Comparison of ENCODE assay signal across 28 cellular contexts in the genomic region with DNA sequence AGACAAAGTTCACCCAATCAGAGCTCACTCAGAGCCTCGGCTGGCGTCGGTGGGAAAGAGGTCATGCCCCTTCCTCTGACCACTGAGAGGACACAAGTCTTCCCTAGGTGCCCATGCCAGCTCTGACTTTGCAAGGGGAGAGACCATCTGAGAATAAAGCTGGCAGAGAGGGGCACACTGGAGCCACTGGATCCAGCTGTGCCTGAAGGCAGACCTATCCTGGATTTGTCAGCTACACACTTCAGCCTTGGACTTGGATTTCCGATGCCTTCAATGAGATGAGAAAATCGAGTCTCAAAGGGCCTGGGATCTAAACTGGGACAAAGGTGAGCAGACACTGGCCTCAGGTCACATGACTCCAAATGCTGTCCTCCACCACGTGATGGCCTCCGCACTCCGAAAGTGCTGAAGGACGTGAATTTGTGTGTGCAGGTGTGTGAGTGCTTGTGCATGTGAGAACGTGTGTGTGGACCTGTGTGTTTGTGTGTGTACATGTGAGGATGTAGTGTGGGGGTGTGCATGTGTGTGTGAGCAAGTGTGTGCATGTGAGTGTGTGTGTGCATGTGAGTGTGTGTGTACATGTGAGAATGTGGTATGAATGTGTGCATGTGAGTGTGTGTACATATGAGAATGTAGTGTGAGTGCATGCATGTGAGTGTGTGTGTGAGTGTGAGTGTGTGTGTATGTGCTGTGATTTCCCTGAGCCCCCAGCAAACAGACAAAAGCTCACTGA. TPM values are rescaled to one million over a fixed set of nuclear protein-coding genes. Genes with fewer than 3 reads are reported as not detected.
"Had no signal": no experiment of that assay in that cellular context is flagged by ENCODE, and none has a peak within 500 bp of the region (broad histone marks: within the 10 kb centered on the region; RNA-seq: fewer than 3 reads in every experiment).

No MANE protein-coding gene starts in this region.

- H3K27me3 Mint-ChIP-seq: activated CD4-positive, alpha-beta T cell treated with anti-CD3 and anti-CD28 coated beads, Interleukin-2, amount 10 ng/mL, durations not matched to agents 24 days and 14 days; activated CD8-positive, alpha-beta memory T cell treated with anti-CD3 and anti-CD28 coated beads, Interleukin-2, amount 10 ng/mL, durations not matched to agents 7 days and 5 days; activated naive CD4-positive, alpha-beta T cell treated with anti-CD3 and anti-CD28 coated beads, Interleukin-2, amount 50 U/mL, for 24 hours; activated naive CD8-positive, alpha-beta T cell treated with anti-CD3 and anti-CD28 coated beads, Interleukin-2, amount 50 U/mL, for 24 hours; activated T-cell treated with anti-CD3 and anti-CD28 coated beads, Interleukin-2, amount 50 U/mL, for 24 hours had no signal

- H3K27ac Mint-ChIP-seq: activated B cell treated with CpG ODN at 0.5 μM for 24 hours; activated CD4-positive, alpha-beta T cell treated with anti-CD3 and anti-CD28 coated beads, Interleukin-2, amount 10 ng/mL, durations not matched to agents 24 days and 14 days; activated CD8-positive, alpha-beta memory T cell treated with anti-CD3 and anti-CD28 coated beads, Interleukin-2, amount 10 ng/mL, durations not matched to agents 7 days and 5 days; activated naive CD4-positive, alpha-beta T cell treated with anti-CD3 and anti-CD28 coated beads, Interleukin-2, amount 50 U/mL, for 24 hours; activated naive CD8-positive, alpha-beta T cell treated with anti-CD3 and anti-CD28 coated beads, Interleukin-2, amount 50 U/mL, for 24 hours; activated T-cell treated with anti-CD3 and anti-CD28 coated beads, Interleukin-2, amount 50 U/mL, for 24 hours; activated T-helper 1 cell treated with anti-CD3 and anti-CD28 coated beads, Interleukin-12 subunit alpha, Interleukin-12 subunit beta, Interleukin-2, Interleukin-4 antibody, amounts not matched to agents 30 ng/mL and 10 ng/mL and 1 ng/mL, durations not matched to agents 14 hours and 24 hours and 36 hours; T-helper 1 cell treated with Interleukin-12 subunit alpha and Interleukin-12 subunit beta and Interleukin-4 antibody, amounts not matched to agents 30 μg/mL and 1 μg/mL, for 36 hours had no signal

- H3K4me1 ChIP-seq: ascending aorta, body of pancreas had no signal

- ATAC-seq: activated CD8-positive, alpha-beta memory T cell treated with anti-CD3 and anti-CD28 coated beads, Interleukin-2, amount 10 ng/mL, durations not matched to agents 7 days and 5 days; activated naive CD8-positive, alpha-beta T cell treated with anti-CD3 and anti-CD28 coated beads, Interleukin-2, amount 50 U/mL, for 24 hours; body of pancreas; Panc1 had no signal

- H3K36me3 Mint-ChIP-seq: activated CD8-positive, alpha-beta memory T cell treated with anti-CD3 and anti-CD28 coated beads, Interleukin-2, amount 10 ng/mL, durations not matched to agents 7 days and 5 days; activated naive CD4-positive, alpha-beta T cell treated with anti-CD3 and anti-CD28 coated beads, Interleukin-2, amount 50 U/mL, for 24 hours had no signal

- H3K27me3 ChIP-seq: ascending aorta, body of pancreas had no signal

- H3K4me3 ChIP-seq: ascending aorta, body of pancreas had no signal

- H3K4me3 Mint-ChIP-seq: activated B cell treated with CpG ODN at 0.5 μM for 24 hours; activated CD4-positive, alpha-beta T cell treated with anti-CD3 and anti-CD28 coated beads, Interleukin-2, amount 10 ng/mL, durations not matched to agents 24 days and 14 days; activated CD8-positive, alpha-beta memory T cell treated with anti-CD3 and anti-CD28 coated beads, Interleukin-2, amount 10 ng/mL, durations not matched to agents 7 days and 5 days; activated naive CD4-positive, alpha-beta T cell treated with anti-CD3 and anti-CD28 coated beads, Interleukin-2, amount 50 U/mL, for 24 hours; activated naive CD8-positive, alpha-beta T cell treated with anti-CD3 and anti-CD28 coated beads, Interleukin-2, amount 50 U/mL, for 24 hours; activated T-cell treated with anti-CD3 and anti-CD28 coated beads, Interleukin-2, amount 50 U/mL, for 24 hours; activated T-helper 1 cell treated with anti-CD3 and anti-CD28 coated beads, Interleukin-12 subunit alpha, Interleukin-12 subunit beta, Interleukin-2, Interleukin-4 antibody, amounts not matched to agents 30 ng/mL and 10 ng/mL and 1 ng/mL, durations not matched to agents 14 hours and 24 hours and 36 hours; central memory CD8-positive, alpha-beta T cell; T-helper 1 cell treated with Interleukin-12 subunit alpha and Interleukin-12 subunit beta and Interleukin-4 antibody, amounts not matched to agents 30 μg/mL and 1 μg/mL, for 36 hours had no signal

- H3K9me3 Mint-ChIP-seq: activated B cell treated with CpG ODN at 0.5 μM for 24 hours; activated CD4-positive, alpha-beta T cell treated with anti-CD3 and anti-CD28 coated beads, Interleukin-2, amount 10 ng/mL, durations not matched to agents 24 days and 14 days; activated naive CD4-positive, alpha-beta T cell treated with anti-CD3 and anti-CD28 coated beads, Interleukin-2, amount 50 U/mL, for 24 hours; activated naive CD8-positive, alpha-beta T cell treated with anti-CD3 and anti-CD28 coated beads, Interleukin-2, amount 50 U/mL, for 24 hours; activated T-cell treated with anti-CD3 and anti-CD28 coated beads, Interleukin-2, amount 50 U/mL, for 24 hours; activated T-helper 1 cell treated with anti-CD3 and anti-CD28 coated beads, Interleukin-12 subunit alpha, Interleukin-12 subunit beta, Interleukin-2, Interleukin-4 antibody, amounts not matched to agents 30 ng/mL and 10 ng/mL and 1 ng/mL, durations not matched to agents 14 hours and 24 hours and 36 hours; central memory CD8-positive, alpha-beta T cell; T-helper 1 cell treated with Interleukin-12 subunit alpha and Interleukin-12 subunit beta and Interleukin-4 antibody, amounts not matched to agents 30 μg/mL and 1 μg/mL, for 36 hours had no signal

- H3K27ac ChIP-seq: ascending aorta, body of pancreas had no signal

- H3K9me3 ChIP-seq: ascending aorta, body of pancreas had no signal

- DNase-seq: activated B cell treated with CpG ODN at 0.5 μM for 24 hours; activated CD4-positive, alpha-beta T cell treated with anti-CD3 and anti-CD28 coated beads for 1 hour; activated CD4-positive, alpha-beta T cell treated with anti-CD3 and anti-CD28 coated beads, Interleukin-2, amount 10 ng/mL, durations not matched to agents 24 days and 14 days; activated CD4-positive, alpha-beta T cell treated with anti-CD3 and anti-CD28 coated beads, Interleukin-2, amount 50 U/mL, for 48 hours; activated CD8-positive, alpha-beta memory T cell treated with anti-CD3 and anti-CD28 coated beads, Interleukin-2, amount 10 ng/mL, durations not matched to agents 7 days and 5 days; activated effector memory CD4-positive, alpha-beta T cell treated with Interleukin-2 at 50 U/mL for 16 hours; activated naive CD4-positive, alpha-beta T cell; activated naive CD8-positive, alpha-beta T cell treated with anti-CD3 and anti-CD28 coated beads, Interleukin-2, amount 50 U/mL, for 24 hours; activated T-cell treated with anti-CD3 and anti-CD28 coated beads, Interleukin-2, amount 50 U/mL, for 24 hours; amniotic stem cell; body of pancreas; Karpas-422; MM.1S; NCI-H1105; NCI-H1436; NCI-H1694 treated with DMSO at 0.1 percent for 48 hours; NCI-H2081; NCI-H510A treated with DMSO at 0.1 percent for 48 hours; NCI-H69; NK-92 treated with Interleukin-12 subunit alpha and Interleukin-12 subunit beta, amount 100 ng/mL, for 24 hours; OCI-M1; SHP77 had no signal

- H3K4me1 Mint-ChIP-seq: activated CD4-positive, alpha-beta T cell treated with anti-CD3 and anti-CD28 coated beads, Interleukin-2, amount 10 ng/mL, durations not matched to agents 24 days and 14 days; activated CD8-positive, alpha-beta memory T cell treated with anti-CD3 and anti-CD28 coated beads, Interleukin-2, amount 10 ng/mL, durations not matched to agents 7 days and 5 days; activated naive CD4-positive, alpha-beta T cell treated with anti-CD3 and anti-CD28 coated beads, Interleukin-2, amount 50 U/mL, for 24 hours; activated naive CD8-positive, alpha-beta T cell treated with anti-CD3 and anti-CD28 coated beads, Interleukin-2, amount 50 U/mL, for 24 hours; central memory CD8-positive, alpha-beta T cell had no signal

- H3K36me3 ChIP-seq: ascending aorta had no signal

RNA-seq across cellular contexts. Expression of gene BARX1, which starts 37.9 kb away (rescaled TPM):
- total RNA-seq: activated B cell treated with CpG ODN at 0.5 μM for 24 hours; activated CD8-positive, alpha-beta memory T cell treated with anti-CD3 and anti-CD28 coated beads, Interleukin-2, amount 10 ng/mL, durations not matched to agents 7 days and 5 days; ascending aorta had no signal
